9 cellular contexts compared by ENCODE assay signal in the genomic region with DNA sequence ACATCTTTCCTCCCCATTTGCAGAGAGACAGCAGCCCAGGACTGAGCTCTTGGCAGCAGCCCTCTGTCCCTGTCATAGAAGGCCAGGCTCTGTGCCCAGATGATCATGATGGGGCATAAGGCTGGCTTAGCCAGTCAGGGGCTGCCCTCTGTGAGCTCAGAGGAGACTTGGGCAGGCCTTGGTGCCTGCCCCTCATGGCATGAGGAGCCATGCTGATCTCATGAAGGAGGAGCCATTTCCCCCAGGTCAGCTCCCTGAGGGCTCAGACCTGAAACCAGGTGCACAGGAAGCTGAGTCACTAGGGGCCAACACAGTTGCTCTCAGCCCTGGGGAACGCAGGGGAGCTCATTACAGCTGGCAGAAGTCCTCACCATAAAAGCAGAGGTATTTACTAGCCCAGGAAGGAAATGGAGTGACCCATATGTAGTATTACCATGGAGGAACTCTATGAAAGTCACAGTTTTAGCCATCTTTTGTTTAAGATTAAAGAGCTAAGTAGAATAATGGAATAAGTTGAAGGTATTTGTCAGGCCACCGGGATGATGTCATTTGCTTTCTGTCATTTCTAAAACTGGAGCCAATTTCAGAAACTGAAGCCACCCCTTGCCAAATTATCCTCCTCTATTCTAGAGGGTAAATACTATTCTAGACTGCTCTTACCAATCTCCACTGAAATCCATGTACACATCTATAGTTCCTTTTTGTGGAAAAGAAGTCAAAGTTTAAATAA.
A peak's percentile ranks its signal among the peaks of the same experiment; 100 is the strongest.
DNase-seq lines count a peak whose midpoint lies in the region; ATAC-seq, FAIRE-seq and TF ChIP-seq lines count a peak whose summit lies in the region.
"Had no signal": no experiment of that assay in that cellular context is flagged by ENCODE, and none has a peak within 500 bp of the region (broad histone marks: within the 10 kb centered on the region; RNA-seq: fewer than 3 reads in every experiment).

No MANE protein-coding gene starts in this region.

- DNase-seq in GM12892 (ENCODE audit: insufficient read length) (peak; percentile 47), esophagus muscularis mucosa (ENCODE audit: extremely low spot score) (peak; percentile 81), amygdala (lab: John Stamatoyannopoulos, UW) (no peak), esophagus squamous epithelium (lab: John Stamatoyannopoulos, UW) (no peak), NCI-H226 (no peak), brain microvascular endothelial cell (no peak)

- H3K36me3 ChIP-seq in esophagus muscularis mucosa (no peaks in the 10 kb centered on the region), esophagus squamous epithelium (no peaks in the 10 kb centered on the region), brain microvascular endothelial cell (replicated peaks) (no peaks in the 10 kb centered on the region)

- intact Hi-C loops in esophagus muscularis mucosa (cut with DNase I) = no loop called here
- intact Hi-C loops in esophagus squamous epithelium (cut with DNase I) = no loop called here

- TF ChIP-seq EP300 in esophagus muscularis mucosa (IDR thresholded peaks at IDR 0.05) = no peak

- H3K4me3 ChIP-seq in esophagus muscularis mucosa (no peak overlapping the region), esophagus squamous epithelium (no peak overlapping the region), brain microvascular endothelial cell (ENCODE audit: low read depth, low read length) (no peak overlapping the region)

- H3K27ac ChIP-seq in esophagus muscularis mucosa (replicated peaks in 1 of 4) = no peak overlapping the region
- H3K27ac ChIP-seq in esophagus squamous epithelium = no peak overlapping the region
- no peak overlapping the region for H3K27ac ChIP-seq in brain microvascular endothelial cell

- WGBS in esophagus muscularis mucosa = 65% methylated on average over 2 of the region's 2 CpGs
- 47 to 57% methylated on average over 1 of the region's 2 CpGs for WGBS in esophagus squamous epithelium, 2 donors

- H3K27me3 ChIP-seq in esophagus muscularis mucosa = no peaks in the 10 kb centered on the region
- no peaks in the 10 kb centered on the region for H3K27me3 ChIP-seq in esophagus squamous epithelium
- no peaks in the 10 kb centered on the region for H3K27me3 ChIP-seq in brain microvascular endothelial cell (replicated peaks)

- TF ChIP-seq CTCF in esophagus muscularis mucosa (IDR thresholded peaks at IDR 0.05) = no peak
- no peak for TF ChIP-seq CTCF in esophagus squamous epithelium (IDR thresholded peaks at IDR 0.05)
- TF ChIP-seq CTCF in brain microvascular endothelial cell (IDR thresholded peaks at IDR 0.05; ENCODE audit: low read depth, low read length, missing control alignments) = no peak

- peak; percentile 90 for ATAC-seq in GM19463 (IDR thresholded peaks at IDR 0.05; ENCODE audit: unreplicated experiment)
- peak; percentile 96 for ATAC-seq in HG03280 (IDR thresholded peaks at IDR 0.05; ENCODE audit: unreplicated experiment)

- no peaks in the 10 kb centered on the region for H3K9me3 ChIP-seq in esophagus muscularis mucosa
- no peaks in the 10 kb centered on the region for H3K9me3 ChIP-seq in esophagus squamous epithelium

- TF ChIP-seq POLR2A in GM12892 (IDR thresholded peaks at IDR 0.05; ENCODE audit: low read depth, low read length) (peak; percentile 39; the same call in 1 of the 2 replicates), esophagus muscularis mucosa (IDR thresholded peaks at IDR 0.05; ENCODE audit: low read depth) (no peak), esophagus squamous epithelium (IDR thresholded peaks at IDR 0.05) (no peak)

- in situ Hi-C loops in brain microvascular endothelial cell (cut with HindIII; ENCODE audit: low pct_ligation_motif_present, low sequenced_read_pairs) = no loop called here

- peaks cover 3 to 25% (median 19%) of the 10 kb centered on the region in 4 donors for H3K4me1 ChIP-seq in esophagus muscularis mucosa
- H3K4me1 ChIP-seq in esophagus squamous epithelium = peaks cover 3 to 14% (median 4%) of the 10 kb centered on the region in 3 donors

- peak; percentile 98 for FAIRE-seq in GM12892 (lab: Jason Lieb, UNC)
- FAIRE-seq: TTC549 had no signal

Comparison
In these comparisons a context has a peak if more than half of its experiments do, and no peak if none do; other contexts are left out.
1. DNase-seq: peak in GM12892 (single experiment) and esophagus muscularis mucosa (single experiment); none in amygdala (0 of 56), esophagus squamous epithelium (single experiment), NCI-H226 (single experiment) and brain microvascular endothelial cell (single experiment).